In genomic region chr11:27471588-27472397, GRCh38 we compare ENCODE assay signal across 8 cellular contexts. TPM values are rescaled to one million over a fixed set of nuclear protein-coding genes. Genes with fewer than 3 reads are reported as not detected.
DNase-seq lines count a peak whose midpoint lies in the region; ATAC-seq, FAIRE-seq and TF ChIP-seq lines count a peak whose summit lies in the region.

No MANE protein-coding gene starts in this region.

- peak overlapping the region; percentile 24 for H3K4ac ChIP-seq in H1 (replicated peaks; ENCODE audit: insufficient read length, low read depth, low read length)

- H3K4me1 ChIP-seq in DOHH2 (ENCODE audit: control insufficient read depth, low read length) (peaks cover 7% of the 10 kb centered on the region; the same call in 1 of the 2 replicates), H1 (replicated peaks in 1 of 4; ENCODE audit: control insufficient read depth in 3 of 4, insufficient read depth in 4 of 4, low read length in 3 of 4) (peaks cover 0 to 14% (median 5%) of the 10 kb centered on the region in 4 experiments; a peak in 5 of 7 replicates), mesodermal cell (ENCODE audit: control insufficient read depth, insufficient read depth, low read length, poor library complexity, severe bottlenecking) (peaks cover 17% of the 10 kb centered on the region), suprapubic skin (peaks cover 48% of the 10 kb centered on the region)

- peak overlapping the region; percentile 75; the same call in 1 of the 2 replicates for H2BK12ac ChIP-seq in H1 (ENCODE audit: low read depth, low read length)

- peak overlapping the region; percentile 8 for H4K91ac ChIP-seq in H1 (replicated peaks; ENCODE audit: insufficient read length, low read length)

- TF ChIP-seq CTCF in DOHH2 (IDR thresholded peaks at IDR 0.05; ENCODE audit: low read depth, low read length, poor library complexity, severe bottlenecking) (no peak), VCaP (conservative IDR thresholded peaks at IDR 0.05) (no peak), H1 (IDR thresholded peaks at IDR 0.05; ENCODE audit: control extremely low read depth in 1 of 3, insufficient read depth in 1 of 3, low read depth in 1 of 3, low read length in 3 of 3) (no peak), suprapubic skin (IDR thresholded peaks at IDR 0.05) (no peak)

- no peak overlapping the region for H2AFZ ChIP-seq in H1 (ENCODE audit: low read length)

- H3K4me2 ChIP-seq in DOHH2 (ENCODE audit: low read length) (peak overlapping the region; percentile 63), H1 (ENCODE audit: insufficient read depth in 1 of 2, low read depth in 2 of 2, low read length in 2 of 2) (peak overlapping the region; percentile 82 to 95)

- H3K9me3 ChIP-seq in DOHH2 (ENCODE audit: control insufficient read depth, insufficient read depth, low read length) (no peaks in the 10 kb centered on the region), H1 (ENCODE audit: insufficient read depth in 2 of 2, low read depth in 1 of 2, low read length in 1 of 2) (no peaks in the 10 kb centered on the region), mesodermal cell (ENCODE audit: control insufficient read depth, low read length) (no peaks in the 10 kb centered on the region), suprapubic skin (no peaks in the 10 kb centered on the region)

- no peak overlapping the region for H2AK5ac ChIP-seq in H1 (ENCODE audit: low read depth, low read length)

- H3K27me3 ChIP-seq in DOHH2 (ENCODE audit: control insufficient read depth, low read length) (peaks cover 45% of the 10 kb centered on the region), H1 (replicated peaks in 1 of 4; ENCODE audit: control insufficient read depth in 3 of 4, extremely low read depth in 1 of 4, insufficient read depth in 3 of 4, low read length in 3 of 4) (no peaks in the 10 kb centered on the region; a peak in 1 of 7 replicates), suprapubic skin (no peaks in the 10 kb centered on the region)

- peak overlapping the region; percentile 88 for H4K8ac ChIP-seq in H1 (ENCODE audit: extremely low read depth, insufficient read depth, low read length)

- DNase-seq in H1 (ENCODE audit: low read depth in 1 of 2, low spot score in 2 of 2), result peak in 1 of 2 experiments; percentile 66
- peak; percentile 71 to 81 for DNase-seq in suprapubic skin (ENCODE audit: low spot score in 2 of 2)
- DNase-seq in EL, result no peak

- H3K56ac ChIP-seq in H1 (replicated peaks; ENCODE audit: insufficient read length, low read depth, low read length), result peak overlapping the region; percentile 11

- H4K5ac ChIP-seq in H1 (ENCODE audit: insufficient read length, low read depth, low read length), result peak overlapping the region; percentile 26

- peak overlapping the region; percentile 78 to 97 (median 86) for H3K9ac ChIP-seq in H1 (replicated peaks in 1 of 4; ENCODE audit: extremely low read depth in 1 of 4, low read depth in 3 of 4, low read length in 3 of 4)

- H3K79me1 ChIP-seq in H1 (ENCODE audit: low read depth, low read length), result peaks cover 5% of the 10 kb centered on the region; the same call in 1 of the 2 replicates

- no peak overlapping the region for H3K14ac ChIP-seq in H1 (ENCODE audit: insufficient read length)

- H2BK120ac ChIP-seq in H1 (replicated peaks; ENCODE audit: low read depth, low read length), result no peak overlapping the region

- no peak overlapping the region for H2BK15ac ChIP-seq in H1 (ENCODE audit: low read length)

- no peak for TF ChIP-seq RAD21 in H1 (IDR thresholded peaks at IDR 0.05 in 1 of 2, conservative IDR thresholded peaks at IDR 0.05 in 1 of 2; ENCODE audit: low read depth in 2 of 2, low read length in 2 of 2)

- H3K36me3 ChIP-seq in DOHH2 (ENCODE audit: control insufficient read depth, low read length) (no peaks in the 10 kb centered on the region), H1 (ENCODE audit: control insufficient read depth in 2 of 4, insufficient read depth in 4 of 4, low read length in 3 of 4) (no peaks in the 10 kb centered on the region), mesodermal cell (ENCODE audit: control insufficient read depth, insufficient read depth, low read length) (peaks cover 17% of the 10 kb centered on the region), suprapubic skin (no peaks in the 10 kb centered on the region)

- ATAC-seq in GM19463 (IDR thresholded peaks at IDR 0.05; ENCODE audit: unreplicated experiment), result peak; percentile 40
- ATAC-seq in HG03521 (IDR thresholded peaks at IDR 0.05; ENCODE audit: unreplicated experiment), result peak; percentile 50

- no peak overlapping the region for H3K23ac ChIP-seq in H1 (ENCODE audit: insufficient read length)

- H4K20me1 ChIP-seq in DOHH2 (ENCODE audit: control insufficient read depth, insufficient read depth, low read depth, low read length) (no peaks in the 10 kb centered on the region), H1 (replicated peaks in 1 of 2; ENCODE audit: control insufficient read depth in 1 of 2, insufficient read depth in 2 of 2, low read length in 2 of 2) (peaks cover 13 to 14% of the 10 kb centered on the region in 2 experiments)

- H2BK20ac ChIP-seq in H1 (ENCODE audit: low read length), result no peak overlapping the region

- peak overlapping the region; percentile 88 for H2BK5ac ChIP-seq in H1 (ENCODE audit: low read depth, low read length)

- no peak; a peak in 1 of 3 replicates for TF ChIP-seq POLR2A in H1 (IDR thresholded peaks at IDR 0.05; ENCODE audit: control extremely low read depth in 1 of 2, low read depth in 2 of 2, low read length in 2 of 2)
- TF ChIP-seq POLR2A in suprapubic skin (IDR thresholded peaks at IDR 0.05), result no peak

- CTCF ChIA-PET in H1 (lab: Charles Lee; ENCODE audit: partially characterized antibody), result interaction anchor here (0.7 to 4.7 kb wide), 3 partner anchors 13 to 260 kb away, joined by 3 to 36 read pairs (median 6); no protein-coding TSS in a partner anchor

- 2% methylated on average over 33 of the region's 79 CpGs; no CpG with 5 or more reads in 1 of the 2 experiments for WGBS in H1 (ENCODE audit: extremely low coverage in 1 of 2, insufficient coverage in 1 of 2, insufficient read length in 1 of 2, insufficient replicate concordance in 2 of 2, low coverage in 1 of 2, low lambda C conversion rate in 2 of 2, missing lambda C conversion rate in 1 of 2), 2 experiments
- 0 to 1% methylated on average over 43 to 51 of the region's 79 CpGs for whole genome bisulfite sequencing in mesodermal cell (ENCODE audit: insufficient coverage in 2 of 2), 2 experiments
- 0% methylated on average over 8 of the region's 79 CpGs for WGBS in suprapubic skin

- H3K18ac ChIP-seq in H1 (ENCODE audit: extremely low read depth, low read length), result peak overlapping the region; percentile 96

- no peak for TF ChIP-seq EP300 in H1 (IDR thresholded peaks at IDR 0.05; ENCODE audit: borderline replicate concordance in 1 of 2, low read depth in 2 of 2, low read length in 2 of 2)
- no peak for TF ChIP-seq EP300 in suprapubic skin (IDR thresholded peaks at IDR 0.05)

- peaks cover 12% of the 10 kb centered on the region; the same call in 1 of the 2 replicates for H3K23me2 ChIP-seq in H1 (ENCODE audit: low read depth, low read length)

- 0 out of 2 replicates have a peak, but pooled peaks cover 3% of the 10 kb centered on the region for H3F3A ChIP-seq in DOHH2 (ENCODE audit: control insufficient read depth, insufficient read depth)

- peak overlapping the region; percentile 67 for H3K4me3 ChIP-seq in DOHH2 (ENCODE audit: low read length)
- H3K4me3 ChIP-seq in H1 (ENCODE audit: extremely low read depth in 1 of 4, insufficient read depth in 2 of 4, low read depth in 3 of 4, low read length in 4 of 4), result peak overlapping the region; percentile 80 to 94 (median 86)
- H3K4me3 ChIP-seq in mesodermal cell (ENCODE audit: extremely low read depth, insufficient read depth, low read length, poor library complexity, severe bottlenecking), result peak overlapping the region; percentile 84
- peak overlapping the region; percentile 98 for H3K4me3 ChIP-seq in suprapubic skin

- POLR2A ChIA-PET in H1 (lab: Charles Lee; ENCODE audit: partially characterized antibody), result interaction anchor here (0.8 to 2.0 kb wide), 9 partner anchors 9 to 109 kb away, joined by 3 to 19 read pairs (median 3); partner anchors contain the start of gene CCDC34

- no peaks in the 10 kb centered on the region for H3K9me2 ChIP-seq in DOHH2 (replicated peaks; ENCODE audit: control insufficient read depth, low read length)

- FAIRE-seq in H1 (lab: Jason Lieb, UNC), result no peak

- H3K79me2 ChIP-seq in DOHH2 (ENCODE audit: control insufficient read depth, low read length) (no peaks in the 10 kb centered on the region), H1 (ENCODE audit: control insufficient read depth in 1 of 2, insufficient read depth in 2 of 2, low read length in 2 of 2) (peaks cover 44 to 52% of the 10 kb centered on the region in 2 experiments)

- no peak overlapping the region for H3K27ac ChIP-seq in DOHH2 (ENCODE audit: low read depth, low read length)
- H3K27ac ChIP-seq in VCaP, result peak overlapping the region; percentile 92
- H3K27ac ChIP-seq in H1 (ENCODE audit: low read depth, low read length), result peak overlapping the region; percentile 84
- peak overlapping the region; percentile 82 for H3K27ac ChIP-seq in mesodermal cell (ENCODE audit: low read depth, low read length, severe bottlenecking)
- H3K27ac ChIP-seq in suprapubic skin, result peak overlapping the region; percentile 97

RNA-seq across cellular contexts. Expression of gene LGR4, which starts 0.8 kb away (rescaled TPM):
- 57.6 and 61.7 TPM in 2 replicates for total RNA-seq in H1 (2021; fragmentation: NEBNext Ultra II Directional; extraction: Animal tissue kit (Norgen Biotek cat#: 25700))
- 21.9 and 26.6 TPM in 2 replicates for polyA plus RNA-seq in H1 (2011; rRNA removed)
- polyA plus RNA-seq in H1 (2011; cell fraction: cytosol; rRNA removed), result 29.3 TPM
- 42.1 TPM for polyA plus RNA-seq in H1 (2011; cell fraction: nucleus; rRNA removed)
- 21.3 to 30.0 TPM (median 27.5 TPM) in 4 replicates for polyA plus RNA-seq in H1 (2012, experiment 1 of 2)
- polyA plus RNA-seq in H1 (2012, experiment 2 of 2), result 2.0 TPM
- 38.0 TPM for polyA plus RNA-seq in H1 (2013, experiment 1 of 2)
- 39.9 TPM for polyA plus RNA-seq in H1 (2013, experiment 2 of 2)
- 165 and 166 TPM in 2 replicates for polyA minus RNA-seq in H1 (2011; rRNA and poly(A)+ RNA removed)
- polyA minus RNA-seq in H1 (2011; cell fraction: cytosol; rRNA and poly(A)+ RNA removed), result 77.4 TPM
- polyA minus RNA-seq in H1 (2011; cell fraction: nucleus; rRNA and poly(A)+ RNA removed), result 154 TPM
- 63.1 TPM for polyA plus RNA-seq in mesodermal cell (2013, experiment 1 of 2)
- polyA plus RNA-seq in mesodermal cell (2013, experiment 2 of 2), result 73.3 TPM
- total RNA-seq in suprapubic skin, result 100 to 1,000 TPM in 1 of 4 donors, 10 to 100 TPM in 3; 54.7 to 143 (median 66.4) TPM

RNA-seq across cellular contexts. Expression of gene LIN7C, which starts 34.8 kb away (rescaled TPM):
- 41.7 and 42.7 TPM in 2 replicates for total RNA-seq in H1 (2021; fragmentation: NEBNext Ultra II Directional; extraction: Animal tissue kit (Norgen Biotek cat#: 25700))
- 8.3 and 10.5 TPM in 2 replicates for polyA plus RNA-seq in H1 (2011; rRNA removed)
- polyA plus RNA-seq in H1 (2011; cell fraction: cytosol; rRNA removed), result 11.8 TPM
- 3.3 TPM for polyA plus RNA-seq in H1 (2011; cell fraction: nucleus; rRNA removed)
- polyA plus RNA-seq in H1 (2012, experiment 1 of 2), result 4.0 to 11.3 TPM (median 4.7 TPM) in 4 replicates
- polyA plus RNA-seq in H1 (2012, experiment 2 of 2), result 1.4 TPM
- 19.6 TPM for polyA plus RNA-seq in H1 (2013, experiment 1 of 2)
- polyA plus RNA-seq in H1 (2013, experiment 2 of 2), result 18.3 TPM
- 8.1 and 9.9 TPM in 2 replicates for polyA minus RNA-seq in H1 (2011; rRNA and poly(A)+ RNA removed)
- 10.2 TPM for polyA minus RNA-seq in H1 (2011; cell fraction: cytosol; rRNA and poly(A)+ RNA removed)
- polyA minus RNA-seq in H1 (2011; cell fraction: nucleus; rRNA and poly(A)+ RNA removed), result 10.8 TPM
- polyA plus RNA-seq in mesodermal cell (2013, experiment 1 of 2), result 16.5 TPM
- polyA plus RNA-seq in mesodermal cell (2013, experiment 2 of 2), result 17.8 TPM
- 10 to 100 TPM; 31.7 to 45.5 (median 42.6) TPM for total RNA-seq in suprapubic skin
